21 cellular contexts compared by ENCODE assay signal in genomic region chr2:215876139-215876936, GRCh38.
DNase-seq lines count a peak whose midpoint lies in the region; ATAC-seq, FAIRE-seq and TF ChIP-seq lines count a peak whose summit lies in the region.
"Had no signal": no experiment of that assay in that cellular context is flagged by ENCODE, and none has a peak within 500 bp of the region (broad histone marks: within the 10 kb centered on the region; RNA-seq: fewer than 3 reads in every experiment).

No MANE protein-coding gene starts in this region.

- CTCF ChIA-PET in Caco-2 (lab: Charles Lee) = interaction anchor here (1.1 to 1.4 kb wide), 2 partner anchors 48 to 82 kb away, joined by 5 to 6 read pairs; no protein-coding TSS in a partner anchor

- H3K4me3 ChIP-seq in Caco-2 (ENCODE audit: low read depth, low read length) = no peak overlapping the region
- H3K4me3 ChIP-seq: GM23338 had no signal

- ATAC-seq in GM21526 (IDR thresholded peaks at IDR 0.05; ENCODE audit: low FRiP score, unreplicated experiment) (no peak), left lobe of liver (no peak)
- ATAC-seq: GM23338 had no signal

- no peaks in the 10 kb centered on the region; the same call in 1 of the 2 replicates for H3K9me3 ChIP-seq in Caco-2
- H3K9me3 ChIP-seq: BE2C had no signal

- H3K27me3 Mint-ChIP-seq in Caco-2 (ENCODE audit: insufficient read depth, unreplicated experiment) = no peaks in the 10 kb centered on the region
- H3K27me3 Mint-ChIP-seq in chondrocyte (ENCODE audit: low read depth) = no peaks in the 10 kb centered on the region
- H3K27me3 Mint-ChIP-seq in mesothelial cell of epicardium (ENCODE audit: low read depth) = no peaks in the 10 kb centered on the region

- POLR2A ChIA-PET in Caco-2 (lab: Charles Lee) = interaction anchor here (0.7 kb wide), 1 partner anchor 939 kb away, joined by 5 read pairs; no protein-coding TSS in a partner anchor

- peak overlapping the region; percentile 5 for H3K4me3 Mint-ChIP-seq in Caco-2 (ENCODE audit: unreplicated experiment)
- H3K4me3 Mint-ChIP-seq in chondrocyte (ENCODE audit: unreplicated experiment) = no peak overlapping the region
- H3K4me3 Mint-ChIP-seq in mesothelial cell of epicardium = no peak overlapping the region
- H3K4me3 Mint-ChIP-seq: CD4-positive, CD25-positive, alpha-beta regulatory T cell; CD8-positive, alpha-beta memory T cell; GM23338 had no signal

- H3K36me3 ChIP-seq in Caco-2 (ENCODE audit: control insufficient read depth, insufficient read depth, low read length) = no peaks in the 10 kb centered on the region
- H3K36me3 ChIP-seq: BE2C had no signal

- no peak for TF ChIP-seq CTCF in Caco-2 (IDR thresholded peaks at IDR 0.05; ENCODE audit: insufficient read depth in 1 of 2, low read depth in 1 of 2, low read length in 1 of 2, severe bottlenecking in 1 of 2, unreplicated experiment in 1 of 2)
- no peak for TF ChIP-seq CTCF in chondrocyte (IDR thresholded peaks at IDR 0.05)
- no peak for TF ChIP-seq CTCF in mesothelial cell of epicardium (IDR thresholded peaks at IDR 0.05; ENCODE audit: unreplicated experiment)

- H3K4me1 ChIP-seq in Caco-2 = peaks cover 40% of the 10 kb centered on the region

- H3K4me1 Mint-ChIP-seq in Caco-2 (ENCODE audit: low read depth, unreplicated experiment) (peaks cover 40% of the 10 kb centered on the region), chondrocyte (ENCODE audit: low read depth) (peaks cover 25% of the 10 kb centered on the region), mesothelial cell of epicardium (peaks cover 13% of the 10 kb centered on the region)
- H3K4me1 Mint-ChIP-seq: CD4-positive, CD25-positive, alpha-beta regulatory T cell; CD8-positive, alpha-beta memory T cell had no signal

- H3K9me3 Mint-ChIP-seq in Caco-2 (ENCODE audit: unreplicated experiment) = peaks cover 20% of the 10 kb centered on the region
- H3K9me3 Mint-ChIP-seq in chondrocyte (ENCODE audit: low read depth) = peaks cover 11% of the 10 kb centered on the region
- peaks cover 14% of the 10 kb centered on the region for H3K9me3 Mint-ChIP-seq in mesothelial cell of epicardium
- H3K9me3 Mint-ChIP-seq: CD8-positive, alpha-beta memory T cell had no signal

- BruUV-seq in Caco-2 (replicated peaks; lab: Mats Ljungman, UMichigan) = no TSS peak

- peak; percentile 53 for FAIRE-seq in GM19239 (lab: Jason Lieb, UNC)
- FAIRE-seq: A204.1, G401.6, GM12891, H54, HTR-8/SVneo had no signal

- no peaks in the 10 kb centered on the region for H3K27me3 ChIP-seq in Caco-2 (replicated peaks; ENCODE audit: control insufficient read depth, insufficient read depth, low read length)
- H3K27me3 ChIP-seq: BE2C had no signal

- peak overlapping the region; percentile 74 for H3K27ac Mint-ChIP-seq in Caco-2 (ENCODE audit: unreplicated experiment)
- peak overlapping the region; percentile 11 for H3K27ac Mint-ChIP-seq in chondrocyte (ENCODE audit: unreplicated experiment)
- peak overlapping the region; percentile 72 for H3K27ac Mint-ChIP-seq in mesothelial cell of epicardium
- H3K27ac Mint-ChIP-seq: CD4-positive, CD25-positive, alpha-beta regulatory T cell; GM23338 had no signal

- DNase-seq in Caco-2 = peak in 1 of 2 experiments; percentile 35
- no peak for DNase-seq in GM19239 (ENCODE audit: insufficient read length, low spot score)
- no peak for DNase-seq in chondrocyte (ENCODE audit: low spot score)
- no peak for DNase-seq in mesothelial cell of epicardium (ENCODE audit: low spot score in 2 of 2, unreplicated experiment in 2 of 2)
- no peak for DNase-seq in NCI-H2107 treated with DMSO at 0.1 percent for 48 hours (lab: John Stamatoyannopoulos, UW; ENCODE audit: unreplicated experiment)
- no peak for DNase-seq in left lobe of liver (ENCODE audit: low spot score)
- no peak for DNase-seq in DMS 273 treated with DMSO at 0.1 percent for 48 hours (lab: John Stamatoyannopoulos, UW)
- DNase-seq: ACHN; BE2C; C1 segment of cervical spinal cord; CD4-positive, CD25-positive, alpha-beta regulatory T cell; CD8-positive, alpha-beta memory T cell; COR-L47; HCEC 1CT had no signal

- H3K36me3 Mint-ChIP-seq in Caco-2 (ENCODE audit: insufficient read depth, unreplicated experiment) (peaks cover 12% of the 10 kb centered on the region), chondrocyte (ENCODE audit: low read depth) (peaks cover 6% of the 10 kb centered on the region), mesothelial cell of epicardium (peaks cover 3% of the 10 kb centered on the region)
- H3K36me3 Mint-ChIP-seq: CD4-positive, CD25-positive, alpha-beta regulatory T cell; CD8-positive, alpha-beta memory T cell had no signal

- intact Hi-C loops in Caco-2 (cut with micrococcal nuclease; ENCODE audit: unreplicated experiment) = loop anchor here (1.0 to 5.0 kb wide), 5 partner anchors 45 to 454 kb away; no protein-coding TSS in a partner anchor

Comparison
In these comparisons a context has a peak if more than half of its experiments do, and no peak if none do; other contexts are left out.
1. H3K27ac Mint-ChIP-seq: peak in every context shown above with its lines; median percentile 74 in Caco-2; 72 in mesothelial cell of epicardium; 11 in chondrocyte.